ENCODE assay signal across 8 cellular contexts in genomic region chr1:156740679-156741612, GRCh38. TPM values are rescaled to one million over a fixed set of nuclear protein-coding genes. Genes with fewer than 3 reads are reported as not detected.
DNase-seq lines count a peak whose midpoint lies in the region; ATAC-seq, FAIRE-seq and TF ChIP-seq lines count a peak whose summit lies in the region.

Gene MRPL24, minus strand, starts transcription at chr1:156741088. Its CDS starts 2,384 bp downstream, at chr1:156738704.

- H3K9me3 ChIP-seq in adipocyte (ENCODE audit: control insufficient read depth, low read length) (no peaks in the 10 kb centered on the region), pancreas (no peaks in the 10 kb centered on the region), tibial artery (no peaks in the 10 kb centered on the region)

- 1% methylated on average over 42 of the region's 42 CpGs for WGBS in pancreas, 2 donors

- H3K27me3 ChIP-seq in adipocyte (replicated peaks; ENCODE audit: control insufficient read depth, insufficient read depth, low read length) (no peaks in the 10 kb centered on the region), pancreas (no peaks in the 10 kb centered on the region), tibial artery (no peaks in the 10 kb centered on the region)

- intact Hi-C loops in Right ventricle myocardium superior (cut with DNase I) (no loop called here), pancreas (cut with DNase I) (no loop called here), tibial artery (cut with DNase I; ENCODE audit: low total_unique reads) (no loop called here)

- ATAC-seq in HG02798 (IDR thresholded peaks at IDR 0.05; ENCODE audit: poor library complexity, unreplicated experiment), result peak; percentile 91
- ATAC-seq in Right ventricle myocardium superior (ENCODE audit: poor library complexity), result peak; percentile 94
- peak; percentile 92 to 96 (median 94) for ATAC-seq in pancreas

- peak within 1 kb of the TSS; percentile 61 for H3K4me3 ChIP-seq in GM12875 (ENCODE audit: low read depth, low read length)
- H3K4me3 ChIP-seq in adipocyte (ENCODE audit: low read length), result peak within 1 kb of the TSS; percentile 98
- peak within 1 kb of the TSS; percentile 51 to 91 (median 56) for H3K4me3 ChIP-seq in pancreas
- H3K4me3 ChIP-seq in tibial artery, result peak within 1 kb of the TSS; percentile 64 to 71

- DNase-seq in NCI-H1436 (lab: John Stamatoyannopoulos, UW) (peak; percentile 98), T follicular helper cell (ENCODE audit: low read depth) (peak; percentile 94), adipocyte (ENCODE audit: low read depth) (peak; percentile 100), Right ventricle myocardium superior (peak; percentile 98), pancreas (peak; percentile 93 to 99 (median 98)), tibial artery (peak; percentile 99)

- FAIRE-seq in pancreas (lab: Jason Lieb, UNC), result peak; percentile 92

- TF ChIP-seq CTCF in GM12875 (IDR thresholded peaks at IDR 0.05; ENCODE audit: borderline replicate concordance, insufficient read depth, low read depth, low read length) (no peak), pancreas (IDR thresholded peaks at IDR 0.05) (no peak), tibial artery (IDR thresholded peaks at IDR 0.05) (no peak)

- peaks cover 27% of the 10 kb centered on the region for H3K4me1 ChIP-seq in adipocyte (ENCODE audit: control insufficient read depth, insufficient read depth, low read length)
- H3K4me1 ChIP-seq in pancreas, result peaks cover 0 to 10% (median 7%) of the 10 kb centered on the region in 3 donors
- peaks cover 0 to 35% (median 22%) of the 10 kb centered on the region in 4 donors for H3K4me1 ChIP-seq in tibial artery

- H3K27ac ChIP-seq in pancreas, result peak within 1 kb of the TSS; percentile 63 to 76 (median 70)
- peak within 1 kb of the TSS; percentile 80 to 83 for H3K27ac ChIP-seq in tibial artery

- H3K36me3 ChIP-seq in adipocyte (ENCODE audit: control insufficient read depth, insufficient read depth, low read length, severe bottlenecking) (peaks cover 57% of the 10 kb centered on the region), pancreas (peaks cover 0 to 26% (median 8%) of the 10 kb centered on the region in 3 donors), tibial artery (peaks cover 21 to 57% (median 48%) of the 10 kb centered on the region in 3 donors)

- H3K9ac ChIP-seq in adipocyte (ENCODE audit: low read length), result peak within 1 kb of the TSS; percentile 94

RNA-seq across cellular contexts. Expression of gene MRPL24, which starts in this region (rescaled TPM):
- total RNA-seq in Right ventricle myocardium superior (99.8 TPM), pancreas (10 to 100 TPM; 39.8 to 57.8 (median 43.6) TPM)
- 10 to 100 TPM; 64.5 to 68.6 TPM for polyA plus RNA-seq in pancreas

Comparison
In these comparisons a context has a peak if more than half of its experiments do, and no peak if none do; other contexts are left out.
1. Peak in every context shown above with its lines: DNase-seq, ATAC-seq, H3K4me3 ChIP-seq and H3K27ac ChIP-seq.